In the genomic region with DNA sequence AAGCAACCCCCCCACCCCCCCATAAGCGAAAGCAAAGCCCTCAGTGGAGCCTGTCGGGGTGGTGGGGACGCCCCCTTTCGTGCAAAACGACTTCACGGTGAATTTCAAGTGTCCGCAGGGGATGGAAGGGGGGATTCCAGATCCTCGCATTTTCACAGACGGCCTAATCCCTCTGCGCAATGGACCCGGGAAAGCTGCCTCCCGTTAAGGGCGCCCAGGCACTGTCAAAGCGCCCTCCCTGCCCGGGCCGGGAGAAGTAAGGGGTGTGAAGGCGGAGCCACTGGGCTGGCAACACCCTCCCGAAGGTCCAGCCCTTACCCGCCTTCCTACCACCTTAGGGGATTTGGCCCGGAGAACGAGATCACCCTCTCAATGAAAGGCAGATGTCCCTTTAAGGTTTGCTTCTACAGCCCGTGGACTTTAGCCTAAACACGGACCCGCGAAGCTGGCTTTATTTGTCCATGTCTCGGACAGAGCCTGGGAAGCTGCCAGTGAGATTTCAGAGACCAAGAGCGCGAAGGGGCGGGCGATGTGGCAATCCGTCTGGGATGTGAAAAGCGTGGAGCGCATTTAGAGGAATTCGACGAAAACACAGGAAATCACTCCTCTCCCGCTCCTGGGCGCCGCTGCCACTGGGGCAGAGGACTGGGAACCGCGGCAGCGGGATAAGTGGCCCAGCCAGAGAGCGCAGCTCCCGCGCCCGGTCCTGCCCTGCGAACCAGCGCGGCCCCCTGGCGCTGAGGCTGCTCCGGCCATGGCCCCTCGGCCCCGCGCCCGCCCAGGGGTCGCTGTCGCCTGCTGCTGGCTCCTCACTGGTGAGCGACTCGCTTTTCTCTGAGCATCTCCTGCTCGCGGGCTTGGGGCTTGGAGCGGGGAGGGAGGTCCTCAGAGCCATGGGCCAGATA, we compare ENCODE assay signal across 8 cellular contexts. TPM values are rescaled to one million over a fixed set of nuclear protein-coding genes. Genes with fewer than 3 reads are reported as not detected.
DNase-seq lines count a peak whose midpoint lies in the region; ATAC-seq, FAIRE-seq and TF ChIP-seq lines count a peak whose summit lies in the region.

TSS of gene ITGA1 (plus strand) at position 317 of the 905 bp plus-strand sequence. CDS start at position 755, 438 bp downstream.
A gene with protein sequence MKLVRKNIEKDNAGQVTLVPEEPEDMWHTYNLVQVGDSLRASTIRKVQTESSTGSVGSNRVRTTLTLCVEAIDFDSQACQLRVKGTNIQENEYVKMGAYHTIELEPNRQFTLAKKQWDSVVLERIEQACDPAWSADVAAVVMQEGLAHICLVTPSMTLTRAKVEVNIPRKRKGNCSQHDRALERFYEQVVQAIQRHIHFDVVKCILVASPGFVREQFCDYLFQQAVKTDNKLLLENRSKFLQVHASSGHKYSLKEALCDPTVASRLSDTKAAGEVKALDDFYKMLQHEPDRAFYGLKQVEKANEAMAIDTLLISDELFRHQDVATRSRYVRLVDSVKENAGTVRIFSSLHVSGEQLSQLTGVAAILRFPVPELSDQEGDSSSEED (plus strand): TSS at position 317 of the 905 bp plus-strand sequence. CDS start 12,479 bp downstream, outside the sequence.

- peak; percentile 29 for TF ChIP-seq POLR2A in GM19099 (IDR thresholded peaks at IDR 0.05; ENCODE audit: extremely low read depth, insufficient read length, low read depth)

- H3K9me3 Mint-ChIP-seq in CD14-positive monocyte = no peaks in the 10 kb centered on the region

- peaks cover 9 to 26% (median 12%) of the 10 kb centered on the region in 3 donors for H3K27me3 Mint-ChIP-seq in CD14-positive monocyte (ENCODE audit: low read depth in 3 of 3)

- H3K4me1 Mint-ChIP-seq in CD14-positive monocyte = peaks cover 62% of the 10 kb centered on the region

- no peak for DNase-seq in CD14-positive monocyte (ENCODE audit: low spot score)
- peak; percentile 21 for DNase-seq in RCC 7860 (ENCODE audit: low spot score)
- DNase-seq in activated naive CD4-positive, alpha-beta T cell treated with anti-CD3 and anti-CD28 coated beads, Interleukin-2, amount 50 U/mL, for 16 hours = peak; percentile 53
- peak; percentile 26 for DNase-seq in globus pallidus (ENCODE audit: low spot score)
- peak in 42 of 56 donors; percentile 4 to 64 (median 29) for DNase-seq in nucleus accumbens (lab: John Stamatoyannopoulos, UW)
- peak; percentile 82 for DNase-seq in ureter (ENCODE audit: low spot score)

- FAIRE-seq in RCC 7860 (lab: Jason Lieb, UNC) = no peak

- peak; percentile 85 for ATAC-seq in HG03196 (IDR thresholded peaks at IDR 0.05; ENCODE audit: unreplicated experiment)

- peak within 1 kb of the TSS in 6 of 7 donors; percentile 51 to 75 (median 65) for H3K27ac Mint-ChIP-seq in CD14-positive monocyte

- TF ChIP-seq CTCF in CD14-positive monocyte (IDR thresholded peaks at IDR 0.05) = no peak

- intact Hi-C loops in CD14-positive monocyte (cut with micrococcal nuclease) = loop anchor here in 1 of 2 donors (10.0 kb wide), 1 partner anchor 127 kb away; no protein-coding TSS in a partner anchor

- peak within 1 kb of the TSS; percentile 94 to 97 for H3K4me3 Mint-ChIP-seq in CD14-positive monocyte

- H3K36me3 Mint-ChIP-seq in CD14-positive monocyte = peaks cover 0 to 3% of the 10 kb centered on the region in 2 donors

RNA-seq across cellular contexts. Expression of gene ITGA1, which starts in this region (rescaled TPM):
- under 1 TPM; 0.79 to 0.89 TPM for polyA plus RNA-seq in CD14-positive monocyte
- 170 TPM for total RNA-seq in ureter

RNA-seq across cellular contexts. Expression of the second gene that starts in this region (rescaled TPM):
- polyA plus RNA-seq in CD14-positive monocyte = 1 to 10 TPM; 1.8 to 2.1 TPM
- 44.7 TPM for total RNA-seq in ureter
